In genomic region chr16:3646348-3646920, GRCh38 we compare ENCODE assay signal across 2 cellular contexts.
TF ChIP-seq lines count a peak whose summit lies in the region.

No MANE protein-coding gene starts in this region.

TF ChIP-seq in GM23338, 12 proteins besides CTCF, POLR2A, EP300 and RAD21:
- TF ChIP-seq EZH2phosphoT487 (IDR thresholded peaks at IDR 0.05; ENCODE audit: unreplicated experiment) (no peak), EZH2 (IDR thresholded peaks at IDR 0.05; ENCODE audit: low read depth, unreplicated experiment) (no peak), POLR2AphosphoS5 (IDR thresholded peaks at IDR 0.05; ENCODE audit: low read depth) (no peak), ETS1 (IDR thresholded peaks at IDR 0.05) (no peak), REST (IDR thresholded peaks at IDR 0.05; ENCODE audit: unreplicated experiment) (no peak)

TF ChIP-seq in H1, 55 proteins besides CTCF, POLR2A, EP300 and RAD21:
- TF ChIP-seq CHD7 (IDR thresholded peaks at IDR 0.05; ENCODE audit: insufficient replicate concordance, low read length), result no peak
- no peak for TF ChIP-seq GABPA (IDR thresholded peaks at IDR 0.05; ENCODE audit: borderline replicate concordance, insufficient read depth, low read length)
- TF ChIP-seq, protein P1, sequence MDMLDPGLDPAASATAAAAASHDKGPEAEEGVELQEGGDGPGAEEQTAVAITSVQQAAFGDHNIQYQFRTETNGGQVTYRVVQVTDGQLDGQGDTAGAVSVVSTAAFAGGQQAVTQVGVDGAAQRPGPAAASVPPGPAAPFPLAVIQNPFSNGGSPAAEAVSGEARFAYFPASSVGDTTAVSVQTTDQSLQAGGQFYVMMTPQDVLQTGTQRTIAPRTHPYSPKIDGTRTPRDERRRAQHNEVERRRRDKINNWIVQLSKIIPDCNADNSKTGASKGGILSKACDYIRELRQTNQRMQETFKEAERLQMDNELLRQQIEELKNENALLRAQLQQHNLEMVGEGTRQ (IDR thresholded peaks at IDR 0.05; ENCODE audit: low read length), result no peak
- TF ChIP-seq TAF7 (optimal IDR thresholded peaks at IDR 0.05; ENCODE audit: borderline replicate concordance, low read depth, low read length), result no peak
- TF ChIP-seq SUZ12 (IDR thresholded peaks at IDR 0.05; ENCODE audit: low read length), result no peak
- no peak for TF ChIP-seq JUND (IDR thresholded peaks at IDR 0.05; ENCODE audit: low read length)
- no peak for TF ChIP-seq SP1 (IDR thresholded peaks at IDR 0.05; ENCODE audit: low read depth, low read length)
